In genomic region chr16:54883358-54883757, GRCh38 we compare ENCODE assay signal across 36 cellular contexts.
"Had no signal": no experiment of that assay in that cellular context is flagged by ENCODE, and none has a peak within 500 bp of the region (broad histone marks: within the 10 kb centered on the region; RNA-seq: fewer than 3 reads in every experiment).

No MANE protein-coding gene starts in this region.

- DNase-seq: Kasumi-1, MG63, MM.1S, MV-4-11, NCI-H1048, NCI-H1092, NCI-H1092 treated with DMSO at 0.1 percent for 48 hours, NCI-H1105, NCI-H1105 treated with DMSO at 0.1 percent for 48 hours, NCI-H1417, NCI-H1417 treated with DMSO at 0.1 percent for 48 hours, NCI-H1436, NCI-H1436 treated with DMSO at 0.1 percent for 48 hours, NCI-H146, NCI-H1694, NCI-H1694 treated with DMSO at 0.1 percent for 48 hours, NCI-H187, NCI-H187 treated with DMSO at 0.1 percent for 48 hours, NCI-H1930, NCI-H2029, NCI-H2029 treated with DMSO at 0.1 percent for 48 hours, NCI-H2081, NCI-H2081 treated with DMSO at 0.1 percent for 48 hours, NCI-H2107, NCI-H2171, NCI-H2171 treated with DMSO at 0.1 percent for 48 hours, NCI-H2227 treated with DMSO at 0.1 percent for 48 hours, NCI-H226, NCI-H345, NCI-H446, NCI-H446 treated with DMSO at 0.1 percent for 48 hours, NCI-H510A, NCI-H510A treated with DMSO at 0.1 percent for 48 hours, NCI-H524, NCI-H524 treated with DMSO at 0.1 percent for 48 hours, NCI-H526 had no signal

- H3K27me3 ChIP-seq: MG63 had no signal

- H3K4me3 ChIP-seq: MG63 had no signal

- H3K36me3 ChIP-seq: MG63 had no signal
